Comparison of ENCODE assay signal across 10 cellular contexts in genomic region chr6:37017606-37018005, GRCh38. TPM values are rescaled to one million over a fixed set of nuclear protein-coding genes. Genes with fewer than 3 reads are reported as not detected.
DNase-seq lines count a peak whose midpoint lies in the region; ATAC-seq and TF ChIP-seq lines count a peak whose summit lies in the region.
"Had no signal": no experiment of that assay in that cellular context is flagged by ENCODE, and none has a peak within 500 bp of the region (broad histone marks: within the 10 kb centered on the region; RNA-seq: fewer than 3 reads in every experiment).

No MANE protein-coding gene starts in this region.

- H3K27ac ChIP-seq in hepatocyte (peak overlapping the region; percentile 25), substantia nigra (ENCODE audit: low read depth, low read length, poor library complexity, severe bottlenecking) (peak overlapping the region; percentile 65)
- H3K27ac ChIP-seq: SJSA1 had no signal

- H3K4me1 Mint-ChIP-seq in activated T-cell treated with anti-CD3 and anti-CD28 coated beads, Interleukin-2, amount 50 U/mL, for 4 hours (ENCODE audit: low read depth): peaks cover 34% of the 10 kb centered on the region
- peaks cover 36 to 42% (median 40%) of the 10 kb centered on the region in 3 donors for H3K4me1 Mint-ChIP-seq in T-cell

- H3K79me2 ChIP-seq in hepatocyte: no peaks in the 10 kb centered on the region

- TF ChIP-seq CTCF in hepatocyte (IDR thresholded peaks at IDR 0.05; ENCODE audit: poor library complexity): no peak

- H4K20me1 ChIP-seq in hepatocyte (ENCODE audit: insufficient read depth, poor library complexity, severe bottlenecking): no peaks in the 10 kb centered on the region

- no peaks in the 10 kb centered on the region for H3K9me3 Mint-ChIP-seq in activated T-cell treated with anti-CD3 and anti-CD28 coated beads, Interleukin-2, amount 50 U/mL, for 4 hours
- H3K9me3 Mint-ChIP-seq in T-cell: no peaks in the 10 kb centered on the region
- H3K9me3 Mint-ChIP-seq: effector memory CD8-positive, alpha-beta T cell had no signal

- CTCF ChIA-PET in T-cell (lab: Charles Lee): interaction anchor here (0.5 to 8.1 kb wide), 57 partner anchors 11 to 1686 kb away, joined by 3 to 142 read pairs (median 4); partner anchors contain the start of genes C6orf89 (in 2 of the 2), PIM1 (in 2 of the 2), CMTR1 (in 1 of the 2) and GLO1 (in 1 of the 2)

- peak overlapping the region; percentile 39 for H3K4me3 Mint-ChIP-seq in activated T-cell treated with anti-CD3 and anti-CD28 coated beads, Interleukin-2, amount 50 U/mL, for 4 hours
- H3K4me3 Mint-ChIP-seq in T-cell: peak overlapping the region in 1 of 3 donors; percentile 1

- no peaks in the 10 kb centered on the region for H3K36me3 Mint-ChIP-seq in activated T-cell treated with anti-CD3 and anti-CD28 coated beads, Interleukin-2, amount 50 U/mL, for 4 hours (ENCODE audit: insufficient read depth)
- H3K36me3 Mint-ChIP-seq in T-cell: no peaks in the 10 kb centered on the region

- peak overlapping the region; percentile 53 for H2AFZ ChIP-seq in hepatocyte

- H3K36me3 ChIP-seq in hepatocyte (replicated peaks; ENCODE audit: insufficient read depth, low read depth): no peaks in the 10 kb centered on the region
- H3K36me3 ChIP-seq: SJSA1 had no signal

- no peaks in the 10 kb centered on the region for H3K27me3 ChIP-seq in hepatocyte
- H3K27me3 ChIP-seq: SJSA1 had no signal

- H3K4me2 ChIP-seq in hepatocyte: peak overlapping the region; percentile 22

- H3K4me3 ChIP-seq in hepatocyte: no peak overlapping the region
- H3K4me3 ChIP-seq: SJSA1 had no signal

- peaks cover 5% of the 10 kb centered on the region for H3K4me1 ChIP-seq in hepatocyte (ENCODE audit: insufficient read depth)

- H3K27ac Mint-ChIP-seq in T-cell: peak overlapping the region; percentile 67 to 73

- no peak for DNase-seq in activated T-cell treated with anti-CD3 and anti-CD28 coated beads, Interleukin-2, amount 50 U/mL, for 4 hours
- DNase-seq in activated T-cell treated with anti-CD3 and anti-CD28 coated beads for 4 hours (no peak), T-cell (no peak), hepatocyte (ENCODE audit: low spot score) (no peak), substantia nigra (lab: John Stamatoyannopoulos, UW) (peak in 1 of 49 donors; percentile 52)

- POLR2A ChIA-PET in T-cell (lab: Charles Lee): no interaction called here

- 77% methylated on average over 2 of the region's 2 CpGs for WGBS in hepatocyte (ENCODE audit: low lambda C conversion rate, missing lambda C conversion rate)

- H3K27me3 Mint-ChIP-seq in activated T-cell treated with anti-CD3 and anti-CD28 coated beads, Interleukin-2, amount 50 U/mL, for 4 hours (ENCODE audit: low read depth): no peaks in the 10 kb centered on the region
- no peaks in the 10 kb centered on the region for H3K27me3 Mint-ChIP-seq in T-cell
- H3K27me3 Mint-ChIP-seq: effector memory CD8-positive, alpha-beta T cell had no signal

- H3K9me2 ChIP-seq in hepatocyte (replicated peaks; ENCODE audit: insufficient read depth): no peaks in the 10 kb centered on the region

- no peak for TF ChIP-seq POLR2A in GM18505 (IDR thresholded peaks at IDR 0.05; ENCODE audit: borderline replicate concordance, extremely low read depth, insufficient read depth, insufficient read length)

- H3K9me3 ChIP-seq in hepatocyte (ENCODE audit: low read depth): no peaks in the 10 kb centered on the region
- H3K9me3 ChIP-seq: SJSA1 had no signal

- ATAC-seq in activated T-cell treated with anti-CD3 and anti-CD28 coated beads, Interleukin-2, amount 50 U/mL, for 4 hours: no peak
- ATAC-seq in T-cell (replicated peaks in 1 of 4) (no peak), HG03139 (IDR thresholded peaks at IDR 0.05; ENCODE audit: unreplicated experiment) (no peak), GM18505 (IDR thresholded peaks at IDR 0.05; ENCODE audit: unreplicated experiment) (no peak), GM19463 (IDR thresholded peaks at IDR 0.05; ENCODE audit: unreplicated experiment) (no peak)

RNA-seq across cellular contexts. Expression of gene FGD2, which starts 12.2 kb away (rescaled TPM):
- total RNA-seq in activated T-cell treated with anti-CD3 and anti-CD28 coated beads, Interleukin-2, amount 50 U/mL, for 4 hours: 1 to 10 TPM in 2 of 3 donors, under 1 TPM in 1; 0.87 to 1.5 (median 1.1) TPM
- total RNA-seq in T-cell (10 to 100 TPM in 1 of 5 donors, 1 to 10 TPM in 4; 2.8 to 11.1 (median 3.3) TPM), hepatocyte (2.5 and 4.6 TPM in 2 replicates)
- polyA plus RNA-seq in hepatocyte: 3.7 and 5.2 TPM in 2 replicates
- total RNA-seq: SJSA1 had no signal

RNA-seq across cellular contexts. Expression of gene MTCH1, which starts 31.6 kb away (rescaled TPM):
- total RNA-seq in activated T-cell treated with anti-CD3 and anti-CD28 coated beads, Interleukin-2, amount 50 U/mL, for 4 hours: 100 to 1,000 TPM; 100 to 104 (median 104) TPM
- total RNA-seq in T-cell (100 to 1,000 TPM; 146 to 185 (median 160) TPM), hepatocyte (184 and 203 TPM in 2 replicates)
- 359 and 395 TPM in 2 replicates for polyA plus RNA-seq in hepatocyte
